Comparison of ENCODE assay signal across 1 cellular context in the genomic region with DNA sequence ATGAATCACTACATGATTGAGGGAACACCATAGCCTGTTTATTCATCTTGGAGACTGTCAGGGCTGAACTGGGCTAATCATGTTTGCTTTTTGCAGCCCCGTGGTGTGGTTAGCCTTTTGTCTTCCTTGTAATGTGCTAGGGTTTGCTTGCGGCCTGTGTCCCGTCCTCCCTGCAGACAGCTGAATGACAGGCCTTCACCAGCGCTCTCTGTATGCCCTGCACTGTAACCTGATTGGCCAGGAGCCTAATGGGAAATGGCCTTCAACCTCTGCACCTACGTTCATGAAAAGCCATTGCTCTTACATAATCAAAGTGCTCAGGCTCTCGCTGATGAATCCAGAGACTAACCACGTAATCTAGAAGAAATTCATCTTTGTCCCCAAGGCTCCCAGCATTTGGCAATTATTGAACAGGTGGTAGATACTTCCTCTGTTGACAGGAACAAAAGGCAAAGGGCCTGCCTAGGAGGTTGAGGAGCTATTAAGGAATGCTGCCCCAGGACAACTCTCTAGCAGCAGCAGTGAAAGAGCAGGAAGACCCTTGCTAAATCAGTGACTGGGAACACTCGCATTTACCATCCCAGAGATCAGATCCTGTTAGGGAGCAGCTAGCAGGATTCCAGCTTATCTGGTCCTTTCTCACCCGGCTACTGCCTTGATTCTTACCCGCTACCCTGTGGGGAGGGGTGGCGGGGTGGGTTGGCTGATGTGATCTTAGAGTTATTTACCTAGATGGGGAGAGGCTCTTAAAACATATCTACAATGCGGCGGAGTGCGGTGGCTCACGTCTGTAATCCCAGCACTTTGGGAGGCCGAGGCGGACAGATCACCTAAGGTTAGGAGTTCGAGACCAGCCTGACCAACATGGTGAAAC.
TF ChIP-seq lines count a peak whose summit lies in the region.

No MANE protein-coding gene starts in this region.

TF ChIP-seq in HepG2, 621 proteins besides CTCF, POLR2A, EP300 and RAD21 (continues in another document):
- TF ChIP-seq, protein P1, sequence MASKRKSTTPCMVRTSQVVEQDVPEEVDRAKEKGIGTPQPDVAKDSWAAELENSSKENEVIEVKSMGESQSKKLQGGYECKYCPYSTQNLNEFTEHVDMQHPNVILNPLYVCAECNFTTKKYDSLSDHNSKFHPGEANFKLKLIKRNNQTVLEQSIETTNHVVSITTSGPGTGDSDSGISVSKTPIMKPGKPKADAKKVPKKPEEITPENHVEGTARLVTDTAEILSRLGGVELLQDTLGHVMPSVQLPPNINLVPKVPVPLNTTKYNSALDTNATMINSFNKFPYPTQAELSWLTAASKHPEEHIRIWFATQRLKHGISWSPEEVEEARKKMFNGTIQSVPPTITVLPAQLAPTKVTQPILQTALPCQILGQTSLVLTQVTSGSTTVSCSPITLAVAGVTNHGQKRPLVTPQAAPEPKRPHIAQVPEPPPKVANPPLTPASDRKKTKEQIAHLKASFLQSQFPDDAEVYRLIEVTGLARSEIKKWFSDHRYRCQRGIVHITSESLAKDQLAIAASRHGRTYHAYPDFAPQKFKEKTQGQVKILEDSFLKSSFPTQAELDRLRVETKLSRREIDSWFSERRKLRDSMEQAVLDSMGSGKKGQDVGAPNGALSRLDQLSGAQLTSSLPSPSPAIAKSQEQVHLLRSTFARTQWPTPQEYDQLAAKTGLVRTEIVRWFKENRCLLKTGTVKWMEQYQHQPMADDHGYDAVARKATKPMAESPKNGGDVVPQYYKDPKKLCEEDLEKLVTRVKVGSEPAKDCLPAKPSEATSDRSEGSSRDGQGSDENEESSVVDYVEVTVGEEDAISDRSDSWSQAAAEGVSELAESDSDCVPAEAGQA (IDR thresholded peaks at IDR 0.05; ENCODE audit: low read depth): peak; percentile 75
- TF ChIP-seq, protein P1 (CRISPR knock-in tag; IDR thresholded peaks at IDR 0.05; ENCODE audit: borderline replicate concordance): no peak
- TF ChIP-seq FOXA3 (CRISPR knock-in tag; IDR thresholded peaks at IDR 0.05) (peak; percentile 73; the same call in 1 of the 2 replicates), MBD4 (IDR thresholded peaks at IDR 0.05; ENCODE audit: borderline replicate concordance, low read length) (0 out of 2 replicates have a peak, but pooled peaks have one; percentile 64), FOXC1 (CRISPR knock-in tag; IDR thresholded peaks at IDR 0.05; ENCODE audit: borderline replicate concordance) (0 out of 2 replicates have a peak, but pooled peaks have one; percentile 56), CBX1 (IDR thresholded peaks at IDR 0.05; ENCODE audit: low read depth) (peak; percentile 62), DNMT1 (CRISPR knock-in tag; IDR thresholded peaks at IDR 0.05) (no peak), SP1 (IDR thresholded peaks at IDR 0.05) (no peak), SP1 (CRISPR knock-in tag; IDR thresholded peaks at IDR 0.05) (peak; percentile 46), SOX13 (IDR thresholded peaks at IDR 0.05) (peak; percentile 63), SOX13 (CRISPR knock-in tag; conservative IDR thresholded peaks at IDR 0.05 in 1 of 2, IDR thresholded peaks at IDR 0.05 in 1 of 2) (peak in 1 of 2 experiments; percentile 87; a peak in 2 of 4 replicates), ZNF224 (CRISPR knock-in tag; IDR thresholded peaks at IDR 0.05) (no peak), MED1 (CRISPR knock-in tag; IDR thresholded peaks at IDR 0.05) (peak; percentile 90), GABPA (IDR thresholded peaks at IDR 0.05; ENCODE audit: low read depth, low read length) (no peak), GABPA (CRISPR knock-in tag; IDR thresholded peaks at IDR 0.05; ENCODE audit: low read depth) (peak; percentile 48; the same call in 1 of the 2 replicates), XRCC5 (optimal IDR thresholded peaks at IDR 0.05; ENCODE audit: low read length) (peak; percentile 64), RFX3 (CRISPR knock-in tag; IDR thresholded peaks at IDR 0.05) (no peak), ZFP37 (CRISPR knock-in tag; IDR thresholded peaks at IDR 0.05; ENCODE audit: borderline replicate concordance) (0 out of 2 replicates have a peak, but pooled peaks have one; percentile 45), ZFP36L1 (CRISPR knock-in tag; IDR thresholded peaks at IDR 0.05) (peak; percentile 22; the same call in 1 of the 2 replicates), ZBTB38 (CRISPR knock-in tag; IDR thresholded peaks at IDR 0.05) (peak; percentile 51), FOSL2 (CRISPR knock-in tag; IDR thresholded peaks at IDR 0.05) (peak; percentile 82), PHF21A (CRISPR knock-in tag; IDR thresholded peaks at IDR 0.05) (peak; percentile 97), ZNF547 (CRISPR knock-in tag; IDR thresholded peaks at IDR 0.05) (no peak), ZFP82 (CRISPR knock-in tag; IDR thresholded peaks at IDR 0.05; ENCODE audit: borderline replicate concordance) (peak; percentile 25; the same call in 1 of the 2 replicates), ZMYM4 (CRISPR knock-in tag; IDR thresholded peaks at IDR 0.05) (peak; percentile 99), ISL2 (CRISPR knock-in tag; IDR thresholded peaks at IDR 0.05) (no peak), NR2F2 (IDR thresholded peaks at IDR 0.05; ENCODE audit: borderline replicate concordance, low read depth) (peak; percentile 80), ELF1 (CRISPR knock-in tag; IDR thresholded peaks at IDR 0.05) (peak; percentile 31; the same call in 1 of the 2 replicates), ZNF264 (CRISPR knock-in tag; IDR thresholded peaks at IDR 0.05) (peak; percentile 84)
- TF ChIP-seq, protein P2, sequence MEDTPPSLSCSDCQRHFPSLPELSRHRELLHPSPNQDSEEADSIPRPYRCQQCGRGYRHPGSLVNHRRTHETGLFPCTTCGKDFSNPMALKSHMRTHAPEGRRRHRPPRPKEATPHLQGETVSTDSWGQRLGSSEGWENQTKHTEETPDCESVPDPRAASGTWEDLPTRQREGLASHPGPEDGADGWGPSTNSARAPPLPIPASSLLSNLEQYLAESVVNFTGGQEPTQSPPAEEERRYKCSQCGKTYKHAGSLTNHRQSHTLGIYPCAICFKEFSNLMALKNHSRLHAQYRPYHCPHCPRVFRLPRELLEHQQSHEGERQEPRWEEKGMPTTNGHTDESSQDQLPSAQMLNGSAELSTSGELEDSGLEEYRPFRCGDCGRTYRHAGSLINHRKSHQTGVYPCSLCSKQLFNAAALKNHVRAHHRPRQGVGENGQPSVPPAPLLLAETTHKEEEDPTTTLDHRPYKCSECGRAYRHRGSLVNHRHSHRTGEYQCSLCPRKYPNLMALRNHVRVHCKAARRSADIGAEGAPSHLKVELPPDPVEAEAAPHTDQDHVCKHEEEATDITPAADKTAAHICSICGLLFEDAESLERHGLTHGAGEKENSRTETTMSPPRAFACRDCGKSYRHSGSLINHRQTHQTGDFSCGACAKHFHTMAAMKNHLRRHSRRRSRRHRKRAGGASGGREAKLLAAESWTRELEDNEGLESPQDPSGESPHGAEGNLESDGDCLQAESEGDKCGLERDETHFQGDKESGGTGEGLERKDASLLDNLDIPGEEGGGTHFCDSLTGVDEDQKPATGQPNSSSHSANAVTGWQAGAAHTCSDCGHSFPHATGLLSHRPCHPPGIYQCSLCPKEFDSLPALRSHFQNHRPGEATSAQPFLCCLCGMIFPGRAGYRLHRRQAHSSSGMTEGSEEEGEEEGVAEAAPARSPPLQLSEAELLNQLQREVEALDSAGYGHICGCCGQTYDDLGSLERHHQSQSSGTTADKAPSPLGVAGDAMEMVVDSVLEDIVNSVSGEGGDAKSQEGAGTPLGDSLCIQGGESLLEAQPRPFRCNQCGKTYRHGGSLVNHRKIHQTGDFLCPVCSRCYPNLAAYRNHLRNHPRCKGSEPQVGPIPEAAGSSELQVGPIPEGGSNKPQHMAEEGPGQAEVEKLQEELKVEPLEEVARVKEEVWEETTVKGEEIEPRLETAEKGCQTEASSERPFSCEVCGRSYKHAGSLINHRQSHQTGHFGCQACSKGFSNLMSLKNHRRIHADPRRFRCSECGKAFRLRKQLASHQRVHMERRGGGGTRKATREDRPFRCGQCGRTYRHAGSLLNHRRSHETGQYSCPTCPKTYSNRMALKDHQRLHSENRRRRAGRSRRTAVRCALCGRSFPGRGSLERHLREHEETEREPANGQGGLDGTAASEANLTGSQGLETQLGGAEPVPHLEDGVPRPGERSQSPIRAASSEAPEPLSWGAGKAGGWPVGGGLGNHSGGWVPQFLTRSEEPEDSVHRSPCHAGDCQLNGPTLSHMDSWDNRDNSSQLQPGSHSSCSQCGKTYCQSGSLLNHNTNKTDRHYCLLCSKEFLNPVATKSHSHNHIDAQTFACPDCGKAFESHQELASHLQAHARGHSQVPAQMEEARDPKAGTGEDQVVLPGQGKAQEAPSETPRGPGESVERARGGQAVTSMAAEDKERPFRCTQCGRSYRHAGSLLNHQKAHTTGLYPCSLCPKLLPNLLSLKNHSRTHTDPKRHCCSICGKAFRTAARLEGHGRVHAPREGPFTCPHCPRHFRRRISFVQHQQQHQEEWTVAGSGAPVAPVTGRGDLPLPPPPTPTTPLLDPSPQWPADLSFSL (CRISPR knock-in tag; IDR thresholded peaks at IDR 0.05): no peak
- TF ChIP-seq, protein P3, sequence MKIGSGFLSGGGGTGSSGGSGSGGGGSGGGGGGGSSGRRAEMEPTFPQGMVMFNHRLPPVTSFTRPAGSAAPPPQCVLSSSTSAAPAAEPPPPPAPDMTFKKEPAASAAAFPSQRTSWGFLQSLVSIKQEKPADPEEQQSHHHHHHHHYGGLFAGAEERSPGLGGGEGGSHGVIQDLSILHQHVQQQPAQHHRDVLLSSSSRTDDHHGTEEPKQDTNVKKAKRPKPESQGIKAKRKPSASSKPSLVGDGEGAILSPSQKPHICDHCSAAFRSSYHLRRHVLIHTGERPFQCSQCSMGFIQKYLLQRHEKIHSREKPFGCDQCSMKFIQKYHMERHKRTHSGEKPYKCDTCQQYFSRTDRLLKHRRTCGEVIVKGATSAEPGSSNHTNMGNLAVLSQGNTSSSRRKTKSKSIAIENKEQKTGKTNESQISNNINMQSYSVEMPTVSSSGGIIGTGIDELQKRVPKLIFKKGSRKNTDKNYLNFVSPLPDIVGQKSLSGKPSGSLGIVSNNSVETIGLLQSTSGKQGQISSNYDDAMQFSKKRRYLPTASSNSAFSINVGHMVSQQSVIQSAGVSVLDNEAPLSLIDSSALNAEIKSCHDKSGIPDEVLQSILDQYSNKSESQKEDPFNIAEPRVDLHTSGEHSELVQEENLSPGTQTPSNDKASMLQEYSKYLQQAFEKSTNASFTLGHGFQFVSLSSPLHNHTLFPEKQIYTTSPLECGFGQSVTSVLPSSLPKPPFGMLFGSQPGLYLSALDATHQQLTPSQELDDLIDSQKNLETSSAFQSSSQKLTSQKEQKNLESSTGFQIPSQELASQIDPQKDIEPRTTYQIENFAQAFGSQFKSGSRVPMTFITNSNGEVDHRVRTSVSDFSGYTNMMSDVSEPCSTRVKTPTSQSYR (CRISPR knock-in tag; IDR thresholded peaks at IDR 0.05; ENCODE audit: borderline replicate concordance): peak; percentile 5; the same call in 1 of the 2 replicates
- TF ChIP-seq, protein P4, sequence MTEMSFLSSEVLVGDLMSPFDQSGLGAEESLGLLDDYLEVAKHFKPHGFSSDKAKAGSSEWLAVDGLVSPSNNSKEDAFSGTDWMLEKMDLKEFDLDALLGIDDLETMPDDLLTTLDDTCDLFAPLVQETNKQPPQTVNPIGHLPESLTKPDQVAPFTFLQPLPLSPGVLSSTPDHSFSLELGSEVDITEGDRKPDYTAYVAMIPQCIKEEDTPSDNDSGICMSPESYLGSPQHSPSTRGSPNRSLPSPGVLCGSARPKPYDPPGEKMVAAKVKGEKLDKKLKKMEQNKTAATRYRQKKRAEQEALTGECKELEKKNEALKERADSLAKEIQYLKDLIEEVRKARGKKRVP (CRISPR knock-in tag; IDR thresholded peaks at IDR 0.05): peak in 1 of 2 experiments; percentile 68; a peak in 1 of 4 replicates
- TF ChIP-seq, protein P5, sequence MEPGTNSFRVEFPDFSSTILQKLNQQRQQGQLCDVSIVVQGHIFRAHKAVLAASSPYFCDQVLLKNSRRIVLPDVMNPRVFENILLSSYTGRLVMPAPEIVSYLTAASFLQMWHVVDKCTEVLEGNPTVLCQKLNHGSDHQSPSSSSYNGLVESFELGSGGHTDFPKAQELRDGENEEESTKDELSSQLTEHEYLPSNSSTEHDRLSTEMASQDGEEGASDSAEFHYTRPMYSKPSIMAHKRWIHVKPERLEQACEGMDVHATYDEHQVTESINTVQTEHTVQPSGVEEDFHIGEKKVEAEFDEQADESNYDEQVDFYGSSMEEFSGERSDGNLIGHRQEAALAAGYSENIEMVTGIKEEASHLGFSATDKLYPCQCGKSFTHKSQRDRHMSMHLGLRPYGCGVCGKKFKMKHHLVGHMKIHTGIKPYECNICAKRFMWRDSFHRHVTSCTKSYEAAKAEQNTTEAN (CRISPR knock-in tag; conservative IDR thresholded peaks at IDR 0.05): peak; percentile 73
- TF ChIP-seq, protein P6, sequence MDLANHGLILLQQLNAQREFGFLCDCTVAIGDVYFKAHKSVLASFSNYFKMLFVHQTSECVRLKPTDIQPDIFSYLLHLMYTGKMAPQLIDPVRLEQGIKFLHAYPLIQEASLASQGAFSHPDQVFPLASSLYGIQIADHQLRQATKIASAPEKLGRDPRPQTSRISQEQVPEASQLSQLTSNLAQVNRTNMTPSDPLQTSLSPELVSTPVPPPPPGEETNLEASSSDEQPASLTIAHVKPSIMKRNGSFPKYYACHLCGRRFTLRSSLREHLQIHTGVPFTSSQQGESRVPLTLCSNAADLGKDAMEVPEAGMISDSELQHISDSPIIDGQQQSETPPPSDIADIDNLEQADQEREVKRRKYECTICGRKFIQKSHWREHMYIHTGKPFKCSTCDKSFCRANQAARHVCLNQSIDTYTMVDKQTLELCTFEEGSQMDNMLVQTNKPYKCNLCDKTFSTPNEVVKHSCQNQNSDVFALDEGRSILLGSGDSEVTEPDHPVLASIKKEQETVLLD (CRISPR knock-in tag; IDR thresholded peaks at IDR 0.05; ENCODE audit: low read depth): peak; percentile 67; the same call in 1 of the 2 replicates
- TF ChIP-seq, protein P7, sequence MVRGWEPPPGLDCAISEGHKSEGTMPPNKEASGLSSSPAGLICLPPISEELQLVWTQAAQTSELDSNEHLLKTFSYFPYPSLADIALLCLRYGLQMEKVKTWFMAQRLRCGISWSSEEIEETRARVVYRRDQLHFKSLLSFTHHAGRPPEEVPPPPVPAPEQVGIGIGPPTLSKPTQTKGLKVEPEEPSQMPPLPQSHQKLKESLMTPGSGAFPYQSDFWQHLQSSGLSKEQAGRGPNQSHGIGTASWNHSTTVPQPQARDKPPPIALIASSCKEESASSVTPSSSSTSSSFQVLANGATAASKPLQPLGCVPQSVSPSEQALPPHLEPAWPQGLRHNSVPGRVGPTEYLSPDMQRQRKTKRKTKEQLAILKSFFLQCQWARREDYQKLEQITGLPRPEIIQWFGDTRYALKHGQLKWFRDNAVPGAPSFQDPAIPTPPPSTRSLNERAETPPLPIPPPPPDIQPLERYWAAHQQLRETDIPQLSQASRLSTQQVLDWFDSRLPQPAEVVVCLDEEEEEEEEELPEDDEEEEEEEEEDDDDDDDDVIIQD (CRISPR knock-in tag; IDR thresholded peaks at IDR 0.05; ENCODE audit: low read depth): peak; percentile 96
